ENCODE assay signal across 8 cellular contexts in the genomic region with DNA sequence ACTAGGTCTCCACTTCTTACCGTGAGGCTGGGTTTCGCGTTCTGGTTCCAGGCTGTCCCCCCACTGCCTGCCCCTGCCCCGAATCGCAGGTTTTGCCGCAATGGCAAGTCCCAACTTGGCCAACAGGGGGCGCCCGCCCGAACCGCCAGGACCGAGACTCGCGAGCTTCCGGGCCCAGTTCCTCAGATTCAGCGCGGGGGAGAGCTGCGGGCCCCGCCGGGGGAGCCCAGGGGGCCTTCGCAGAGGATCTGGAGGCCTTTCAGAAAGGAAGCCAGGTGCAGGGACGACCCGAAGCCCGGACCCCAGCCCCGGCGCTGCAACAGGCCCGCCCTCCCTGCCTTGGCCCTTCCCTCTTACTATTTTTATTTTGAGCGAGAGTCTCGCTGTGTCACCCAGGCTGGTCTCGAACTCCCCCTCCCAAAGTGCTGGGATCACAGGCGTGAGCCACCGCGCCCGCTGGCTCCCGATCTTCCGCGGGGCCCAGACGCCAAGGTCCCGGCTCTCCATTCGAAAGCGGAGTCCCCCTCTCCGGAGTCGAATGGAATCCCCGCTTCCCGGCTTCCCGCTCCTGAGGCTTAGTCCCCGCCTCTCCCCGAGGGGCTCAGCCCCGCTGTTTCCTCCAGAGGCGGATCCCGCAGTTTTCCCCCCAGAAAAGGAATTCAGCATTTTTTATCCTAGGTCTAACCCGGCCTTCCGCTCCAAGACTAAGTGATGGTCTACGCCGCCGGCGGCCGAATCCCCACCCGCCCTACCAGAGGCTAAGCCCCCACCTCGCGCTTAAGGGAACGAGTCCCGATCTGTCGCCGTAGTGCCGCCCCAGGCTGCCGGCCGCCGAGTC. TPM values are rescaled to one million over a fixed set of nuclear protein-coding genes. Genes with fewer than 3 reads are reported as not detected.
DNase-seq lines count a peak whose midpoint lies in the region; ATAC-seq and TF ChIP-seq lines count a peak whose summit lies in the region.

No MANE protein-coding gene starts in this region.

- peak; percentile 65 for DNase-seq in 8988T
- peak; percentile 34 for DNase-seq in NCI-H526 treated with DMSO at 0.1 percent for 48 hours (lab: John Stamatoyannopoulos, UW)
- DNase-seq in activated CD4-positive, alpha-beta T cell treated with anti-CD3 and anti-CD28 coated beads, Interleukin-2, amount 50 U/mL, for 48 hours: peak; percentile 94 to 95
- DNase-seq in dermis microvascular lymphatic vessel endothelial cell (ENCODE audit: low read depth in 2 of 2): peak; percentile 41 to 76
- DNase-seq in lower leg skin (ENCODE audit: low spot score in 2 of 2): peak; percentile 82 to 98
- peak; percentile 83 to 92 for DNase-seq in stimulated activated CD4-positive, alpha-beta T cell treated with anti-CD3 and anti-CD28 coated beads, Interleukin-4, amount 100 ng/mL, for 4 hours

- intact Hi-C loops in lower leg skin (cut with DNase I; ENCODE audit: low total_unique reads): no loop called here

- TF ChIP-seq POLR2A in GM18505 (IDR thresholded peaks at IDR 0.05; ENCODE audit: borderline replicate concordance, extremely low read depth, insufficient read depth, insufficient read length) (peak; percentile 66), lower leg skin (IDR thresholded peaks at IDR 0.05) (no peak)

- peak overlapping the region; percentile 56 for H3K4me3 ChIP-seq in lower leg skin (ENCODE audit: low read depth, poor library complexity, severe bottlenecking)

- peak; percentile 70 for ATAC-seq in GM18505 (IDR thresholded peaks at IDR 0.05; ENCODE audit: unreplicated experiment)
- ATAC-seq in HG03196 (IDR thresholded peaks at IDR 0.05; ENCODE audit: unreplicated experiment): peak; percentile 70

- peak in 1 of 3 donors; percentile 95 for TF ChIP-seq CTCF in lower leg skin (IDR thresholded peaks at IDR 0.05)

- 1% methylated on average over 68 of the region's 68 CpGs for WGBS in lower leg skin, 2 donors

RNA-seq across cellular contexts. Expression of gene TMC2, which starts 11.7 kb away (rescaled TPM):
- total RNA-seq in dermis microvascular lymphatic vessel endothelial cell: not detected in 2 replicates
- total RNA-seq in lower leg skin: under 1 TPM in 1 of 4 donors, not detected in 3; 0.06 TPM

RNA-seq across cellular contexts. Expression of gene ZNF343, which starts 15.9 kb away (rescaled TPM):
- total RNA-seq in dermis microvascular lymphatic vessel endothelial cell (6.5 and 7.2 TPM in 2 replicates), lower leg skin (10 to 100 TPM; 10.6 to 12.9 (median 11.3) TPM)

RNA-seq across cellular contexts. Expression of gene SNRPB, which starts 54.1 kb away (rescaled TPM):
- 244 and 305 TPM in 2 replicates for total RNA-seq in dermis microvascular lymphatic vessel endothelial cell
- total RNA-seq in lower leg skin: 100 to 1,000 TPM; 205 to 254 (median 242) TPM

Comparison
In these comparisons a context has a peak if more than half of its experiments do, and no peak if none do; other contexts are left out.
1. Peak in every context shown above with its lines: DNase-seq, ATAC-seq and H3K4me3 ChIP-seq.
2. DNase-seq: peak in every context shown above with its lines; median percentile 94 in activated CD4-positive, alpha-beta T cell treated with anti-CD3 and anti-CD28 coated beads, Interleukin-2, amount 50 U/mL, for 48 hours; 90 in lower leg skin; 88 in stimulated activated CD4-positive, alpha-beta T cell treated with anti-CD3 and anti-CD28 coated beads, Interleukin-4, amount 100 ng/mL, for 4 hours; 65 in 8988T; 58 in dermis microvascular lymphatic vessel endothelial cell; 34 in NCI-H526 treated with DMSO at 0.1 percent for 48 hours.